Comparison of ENCODE assay signal across 8 cellular contexts in the genomic region with DNA sequence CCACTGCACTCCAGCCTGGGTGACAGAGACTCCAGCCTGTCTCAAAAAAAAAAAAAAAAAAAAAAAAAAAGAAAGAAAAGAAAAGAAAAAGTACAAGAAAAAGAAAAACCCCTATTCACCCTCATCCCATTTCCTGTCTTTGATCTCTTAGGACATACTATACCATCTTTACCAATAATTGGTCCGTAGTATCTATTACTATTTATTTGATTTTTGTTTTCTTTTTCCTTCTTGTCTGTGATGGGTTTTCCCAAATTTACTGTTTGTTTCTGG. TPM values are rescaled to one million over a fixed set of nuclear protein-coding genes. Genes with fewer than 3 reads are reported as not detected.
DNase-seq lines count a peak whose midpoint lies in the region; ATAC-seq and TF ChIP-seq lines count a peak whose summit lies in the region.

No MANE protein-coding gene starts in this region.

- peaks cover 48% of the 10 kb centered on the region for H3K4me1 Mint-ChIP-seq in activated CD4-positive, alpha-beta T cell treated with anti-CD3 and anti-CD28 coated beads, Interleukin-2, amount 10 ng/mL, durations not matched to agents 7 days and 5 days
- peaks cover 48 to 55% (median 54%) of the 10 kb centered on the region in 3 donors for H3K4me1 Mint-ChIP-seq in T-cell

- no peak for TF ChIP-seq CTCF in gastroesophageal sphincter (IDR thresholded peaks at IDR 0.05)
- TF ChIP-seq CTCF in GM10266 (IDR thresholded peaks at IDR 0.05; ENCODE audit: control insufficient read depth, insufficient read depth, low read depth, missing control alignments) = no peak

- H3K27me3 ChIP-seq in gastroesophageal sphincter = no peaks in the 10 kb centered on the region
- no peaks in the 10 kb centered on the region for H3K27me3 ChIP-seq in stomach smooth muscle (ENCODE audit: control insufficient read depth in 1 of 2, insufficient read depth in 2 of 2, low read length in 2 of 2)

- H3K9me3 Mint-ChIP-seq in activated CD4-positive, alpha-beta T cell treated with anti-CD3 and anti-CD28 coated beads, Interleukin-2, amount 10 ng/mL, durations not matched to agents 7 days and 5 days = no peaks in the 10 kb centered on the region
- H3K9me3 Mint-ChIP-seq in T-cell = no peaks in the 10 kb centered on the region

- H3K9me3 ChIP-seq in gastroesophageal sphincter = no peaks in the 10 kb centered on the region
- no peaks in the 10 kb centered on the region for H3K9me3 ChIP-seq in stomach smooth muscle (ENCODE audit: control insufficient read depth in 2 of 2, low read length in 2 of 2)

- peaks cover 2% of the 10 kb centered on the region for H3K36me3 Mint-ChIP-seq in activated CD4-positive, alpha-beta T cell treated with anti-CD3 and anti-CD28 coated beads, Interleukin-2, amount 10 ng/mL, durations not matched to agents 7 days and 5 days (ENCODE audit: low read depth)
- no peaks in the 10 kb centered on the region for H3K36me3 Mint-ChIP-seq in T-cell

- no peak for TF ChIP-seq EP300 in gastroesophageal sphincter (IDR thresholded peaks at IDR 0.05)

- H3K27ac ChIP-seq in gastroesophageal sphincter (peak overlapping the region; percentile 85 to 90 (median 88)), stomach smooth muscle (ENCODE audit: low read length) (peak overlapping the region; percentile 69)

- POLR2A ChIA-PET in activated CD4-positive, alpha-beta T cell treated with anti-CD3 and anti-CD28 coated beads, Interleukin-2, amount 10 ng/mL, durations not matched to agents 7 days and 5 days (lab: Charles Lee) = no interaction called here
- POLR2A ChIA-PET in T-cell (lab: Charles Lee) = no interaction called here

- peaks cover 28% of the 10 kb centered on the region for H3K27me3 Mint-ChIP-seq in activated CD4-positive, alpha-beta T cell treated with anti-CD3 and anti-CD28 coated beads, Interleukin-2, amount 10 ng/mL, durations not matched to agents 7 days and 5 days
- no peaks in the 10 kb centered on the region for H3K27me3 Mint-ChIP-seq in T-cell

- H3K36me3 ChIP-seq in gastroesophageal sphincter = no peaks in the 10 kb centered on the region
- H3K36me3 ChIP-seq in stomach smooth muscle (ENCODE audit: control insufficient read depth in 2 of 2, insufficient read depth in 2 of 2, low read length in 2 of 2) = no peaks in the 10 kb centered on the region

- H3K4me3 ChIP-seq in gastroesophageal sphincter (peak overlapping the region in 1 of 2 donors; percentile 69), stomach smooth muscle (ENCODE audit: low read length in 2 of 2) (peak overlapping the region in 1 of 2 donors; percentile 97)

- TF ChIP-seq POLR2A in gastroesophageal sphincter (IDR thresholded peaks at IDR 0.05) = no peak

- CTCF ChIA-PET in activated CD4-positive, alpha-beta T cell treated with anti-CD3 and anti-CD28 coated beads, Interleukin-2, amount 10 ng/mL, durations not matched to agents 7 days and 5 days (lab: Charles Lee) = interaction anchor here (0.6 to 1.0 kb wide), 2 partner anchors 24 to 128 kb away, joined by 5 read pairs; no protein-coding TSS in a partner anchor
- CTCF ChIA-PET in T-cell (lab: Charles Lee) = no interaction called here

- WGBS in gastroesophageal sphincter (ENCODE audit: low coverage in 1 of 2), 2 donors = 18 to 38% methylated on average over 1 of the region's 1 CpG

- H3K27ac Mint-ChIP-seq in activated CD4-positive, alpha-beta T cell treated with anti-CD3 and anti-CD28 coated beads, Interleukin-2, amount 10 ng/mL, durations not matched to agents 7 days and 5 days = peak overlapping the region; percentile 95
- peak overlapping the region; percentile 93 to 95 for H3K27ac Mint-ChIP-seq in T-cell

- peak overlapping the region; percentile 93 for H3K4me3 Mint-ChIP-seq in activated CD4-positive, alpha-beta T cell treated with anti-CD3 and anti-CD28 coated beads, Interleukin-2, amount 10 ng/mL, durations not matched to agents 7 days and 5 days
- peak overlapping the region; percentile 69 to 100 (median 96) for H3K4me3 Mint-ChIP-seq in T-cell

- ATAC-seq in T-cell (replicated peaks in 1 of 4) (peak in 1 of 4 experiments; percentile 6), gastroesophageal sphincter (no peak), GM19351 (IDR thresholded peaks at IDR 0.05; ENCODE audit: unreplicated experiment) (no peak)

- no peak overlapping the region for H3K9ac ChIP-seq in stomach smooth muscle (ENCODE audit: low read length in 2 of 2)

- H3K4me1 ChIP-seq in gastroesophageal sphincter (peaks cover 4 to 52% (median 11%) of the 10 kb centered on the region in 3 donors), stomach smooth muscle (ENCODE audit: control insufficient read depth, insufficient read depth, low read length) (peaks cover 16% of the 10 kb centered on the region)

- no peak for DNase-seq in activated CD4-positive, alpha-beta T cell treated with anti-CD3 and anti-CD28 coated beads, Interleukin-2, amount 10 ng/mL, durations not matched to agents 7 days and 5 days
- no peak for DNase-seq in activated CD4-positive, alpha-beta T cell treated with anti-CD3 and anti-CD28 coated beads for 48 hours
- DNase-seq in T-cell (no peak), NCI-H2227 treated with DMSO at 0.1 percent for 48 hours (lab: John Stamatoyannopoulos, UW) (no peak), GM10266 (ENCODE audit: extremely low spot score) (no peak)

RNA-seq across cellular contexts. Expression of gene PDIA4, which starts 41.6 kb away (rescaled TPM):
- total RNA-seq in activated CD4-positive, alpha-beta T cell treated with anti-CD3 and anti-CD28 coated beads, Interleukin-2, amount 10 ng/mL, durations not matched to agents 7 days and 5 days = 10 to 100 TPM; 94.8 to 97.4 TPM
- total RNA-seq in T-cell = 10 to 100 TPM; 40.3 to 75.3 (median 68.4) TPM
- 10 to 100 TPM; 25.4 to 81.0 (median 46.5) TPM for total RNA-seq in gastroesophageal sphincter
